ENCODE assay signal across 9 cellular contexts in the genomic region with DNA sequence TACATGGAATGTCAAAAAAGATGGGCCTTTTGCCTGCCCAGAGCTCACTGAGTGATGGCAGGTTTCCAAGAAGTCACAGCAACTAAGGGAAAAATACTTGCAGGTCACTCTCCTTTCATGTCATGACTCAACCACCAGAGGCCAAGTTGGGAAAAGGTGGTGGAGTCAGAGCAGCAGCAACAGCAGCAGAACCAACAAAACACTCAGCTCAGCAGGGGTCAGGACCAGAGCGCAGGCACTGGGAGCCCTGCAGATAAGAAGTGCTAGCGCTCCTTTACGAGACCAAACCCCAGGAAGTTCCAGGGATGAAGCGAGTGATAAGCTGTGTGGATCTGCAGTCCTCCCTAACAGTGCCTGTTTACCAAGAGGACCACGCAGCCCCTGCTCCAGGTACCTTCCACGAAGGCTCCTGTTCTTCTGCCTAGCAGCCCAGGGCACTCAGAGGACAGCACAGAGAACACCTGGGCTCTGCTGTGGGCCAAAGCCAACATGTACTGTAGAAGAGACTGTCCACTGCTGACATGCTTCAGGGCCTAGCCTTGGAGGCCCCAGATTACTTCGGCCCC. TPM values are rescaled to one million over a fixed set of nuclear protein-coding genes. Genes with fewer than 3 reads are reported as not detected.
DNase-seq lines count a peak whose midpoint lies in the region; ATAC-seq and TF ChIP-seq lines count a peak whose summit lies in the region.
"Had no signal": no experiment of that assay in that cellular context is flagged by ENCODE, and none has a peak within 500 bp of the region (broad histone marks: within the 10 kb centered on the region; RNA-seq: fewer than 3 reads in every experiment).

No MANE protein-coding gene starts in this region.

- H3K4me3 ChIP-seq in fibroblast of the aortic adventitia (ENCODE audit: low read depth, low read length) (no peak overlapping the region), skeletal muscle cell (ENCODE audit: low read depth, low read length) (no peak overlapping the region)

- ATAC-seq in GM19023 (IDR thresholded peaks at IDR 0.05; ENCODE audit: unreplicated experiment) (no peak), HG02759 (IDR thresholded peaks at IDR 0.05; ENCODE audit: unreplicated experiment) (no peak)

- peak; percentile 2 for DNase-seq in NCI-H2196 (lab: John Stamatoyannopoulos, UW; ENCODE audit: unreplicated experiment)
- DNase-seq in NCI-H2196 treated with DMSO at 0.1 percent for 48 hours (lab: John Stamatoyannopoulos, UW; ENCODE audit: unreplicated experiment) = no peak
- peak; percentile 68 for DNase-seq in SW480 (ENCODE audit: low spot score)
- peak; percentile 63 for DNase-seq in fibroblast of the aortic adventitia (ENCODE audit: low read depth)
- DNase-seq in skeletal muscle cell (ENCODE audit: low read depth) = peak; percentile 26
- DNase-seq in DMS53 (lab: John Stamatoyannopoulos, UW) = no peak
- DNase-seq: activated CD8-positive, alpha-beta memory T cell treated with anti-CD3 and anti-CD28 coated beads, Interleukin-2, amount 50 U/mL, for 48 hours had no signal

- TF ChIP-seq CTCF in fibroblast of the aortic adventitia (IDR thresholded peaks at IDR 0.05; ENCODE audit: insufficient read depth, low read length) = no peak

RNA-seq across cellular contexts. Expression of gene POC1A, which starts 26.0 kb away (rescaled TPM):
- total RNA-seq in fibroblast of the aortic adventitia (ENCODE audit: low replicate concordance) = 1.3 and 10.0 TPM in 2 replicates

Comparison
In these comparisons a context has a peak if more than half of its experiments do, and no peak if none do; other contexts are left out.
1. DNase-seq: peak in NCI-H2196 (single experiment), SW480 (single experiment), fibroblast of the aortic adventitia (single experiment) and skeletal muscle cell (single experiment); none in NCI-H2196 treated with DMSO at 0.1 percent for 48 hours (single experiment) and DMS53 (single experiment).